Comparison of ENCODE assay signal across 1 cellular context in the genomic region with DNA sequence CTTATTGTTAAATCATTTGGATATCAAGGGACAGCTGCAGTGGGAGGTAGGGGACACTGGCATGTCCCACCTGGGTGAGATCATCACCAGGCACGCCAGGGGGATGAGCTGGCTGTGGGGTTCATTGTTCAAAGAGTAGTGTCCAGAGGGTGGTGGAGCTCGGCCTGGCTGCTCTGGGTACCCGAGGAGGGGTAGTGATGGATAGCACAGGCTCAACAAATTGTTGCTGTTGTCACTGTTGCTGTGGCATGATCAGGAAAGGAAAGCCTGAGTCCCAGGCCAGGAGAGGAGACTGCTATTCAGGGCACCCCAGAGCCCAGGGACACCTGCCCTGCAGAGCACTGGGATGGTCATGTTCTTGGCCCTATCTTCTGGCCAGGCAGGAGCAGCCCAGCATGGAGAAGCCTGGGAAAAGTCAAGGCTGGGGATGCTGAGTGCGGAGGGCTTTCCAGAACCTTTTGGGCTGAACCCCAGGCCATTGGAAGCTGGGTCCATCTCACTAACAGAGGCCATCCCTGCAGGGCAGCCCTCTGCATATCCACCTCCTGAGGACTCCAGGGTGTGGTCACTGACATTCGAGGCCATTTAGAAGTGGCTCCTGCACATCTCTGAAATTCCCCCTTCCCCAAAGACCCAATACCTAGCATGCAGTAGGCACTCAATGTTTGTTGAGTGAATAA.
TF ChIP-seq lines count a peak whose summit lies in the region.

No MANE protein-coding gene starts in this region.

TF ChIP-seq in H1, 55 proteins besides CTCF, POLR2A, EP300 and RAD21:
- no peak for TF ChIP-seq PHF8 (conservative IDR thresholded peaks at IDR 0.05; ENCODE audit: low read depth, low read length)
- no peak for TF ChIP-seq HDAC2 (IDR thresholded peaks at IDR 0.05; ENCODE audit: borderline replicate concordance in 1 of 2, low read depth in 2 of 2, low read length in 2 of 2)
- TF ChIP-seq SP4 (IDR thresholded peaks at IDR 0.05; ENCODE audit: low read length): no peak
- no peak for TF ChIP-seq FOSL1 (IDR thresholded peaks at IDR 0.05; ENCODE audit: insufficient read depth, low read depth, low read length)
- no peak for TF ChIP-seq NANOG (IDR thresholded peaks at IDR 0.05; ENCODE audit: insufficient read depth, low read depth, low read length, poor library complexity, severe bottlenecking)
- TF ChIP-seq NRF1 (IDR thresholded peaks at IDR 0.05; ENCODE audit: low read depth, low read length): no peak
- TF ChIP-seq, protein P1, sequence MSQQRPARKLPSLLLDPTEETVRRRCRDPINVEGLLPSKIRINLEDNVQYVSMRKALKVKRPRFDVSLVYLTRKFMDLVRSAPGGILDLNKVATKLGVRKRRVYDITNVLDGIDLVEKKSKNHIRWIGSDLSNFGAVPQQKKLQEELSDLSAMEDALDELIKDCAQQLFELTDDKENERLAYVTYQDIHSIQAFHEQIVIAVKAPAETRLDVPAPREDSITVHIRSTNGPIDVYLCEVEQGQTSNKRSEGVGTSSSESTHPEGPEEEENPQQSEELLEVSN (IDR thresholded peaks at IDR 0.05): no peak
- TF ChIP-seq RBBP5 (IDR thresholded peaks at IDR 0.05; ENCODE audit: borderline replicate concordance, low read depth, low read length): no peak
- TF ChIP-seq SP1 (IDR thresholded peaks at IDR 0.05; ENCODE audit: low read depth, low read length): no peak
- no peak for TF ChIP-seq RNF2 (IDR thresholded peaks at IDR 0.05; ENCODE audit: borderline replicate concordance, low read depth, low read length, missing control alignments, poor library complexity, severe bottlenecking)
- TF ChIP-seq TAF1 (IDR thresholded peaks at IDR 0.05; ENCODE audit: low read depth, low read length): no peak
- no peak for TF ChIP-seq POU5F1 (IDR thresholded peaks at IDR 0.05; ENCODE audit: low read depth, low read length)
- TF ChIP-seq, protein P2, sequence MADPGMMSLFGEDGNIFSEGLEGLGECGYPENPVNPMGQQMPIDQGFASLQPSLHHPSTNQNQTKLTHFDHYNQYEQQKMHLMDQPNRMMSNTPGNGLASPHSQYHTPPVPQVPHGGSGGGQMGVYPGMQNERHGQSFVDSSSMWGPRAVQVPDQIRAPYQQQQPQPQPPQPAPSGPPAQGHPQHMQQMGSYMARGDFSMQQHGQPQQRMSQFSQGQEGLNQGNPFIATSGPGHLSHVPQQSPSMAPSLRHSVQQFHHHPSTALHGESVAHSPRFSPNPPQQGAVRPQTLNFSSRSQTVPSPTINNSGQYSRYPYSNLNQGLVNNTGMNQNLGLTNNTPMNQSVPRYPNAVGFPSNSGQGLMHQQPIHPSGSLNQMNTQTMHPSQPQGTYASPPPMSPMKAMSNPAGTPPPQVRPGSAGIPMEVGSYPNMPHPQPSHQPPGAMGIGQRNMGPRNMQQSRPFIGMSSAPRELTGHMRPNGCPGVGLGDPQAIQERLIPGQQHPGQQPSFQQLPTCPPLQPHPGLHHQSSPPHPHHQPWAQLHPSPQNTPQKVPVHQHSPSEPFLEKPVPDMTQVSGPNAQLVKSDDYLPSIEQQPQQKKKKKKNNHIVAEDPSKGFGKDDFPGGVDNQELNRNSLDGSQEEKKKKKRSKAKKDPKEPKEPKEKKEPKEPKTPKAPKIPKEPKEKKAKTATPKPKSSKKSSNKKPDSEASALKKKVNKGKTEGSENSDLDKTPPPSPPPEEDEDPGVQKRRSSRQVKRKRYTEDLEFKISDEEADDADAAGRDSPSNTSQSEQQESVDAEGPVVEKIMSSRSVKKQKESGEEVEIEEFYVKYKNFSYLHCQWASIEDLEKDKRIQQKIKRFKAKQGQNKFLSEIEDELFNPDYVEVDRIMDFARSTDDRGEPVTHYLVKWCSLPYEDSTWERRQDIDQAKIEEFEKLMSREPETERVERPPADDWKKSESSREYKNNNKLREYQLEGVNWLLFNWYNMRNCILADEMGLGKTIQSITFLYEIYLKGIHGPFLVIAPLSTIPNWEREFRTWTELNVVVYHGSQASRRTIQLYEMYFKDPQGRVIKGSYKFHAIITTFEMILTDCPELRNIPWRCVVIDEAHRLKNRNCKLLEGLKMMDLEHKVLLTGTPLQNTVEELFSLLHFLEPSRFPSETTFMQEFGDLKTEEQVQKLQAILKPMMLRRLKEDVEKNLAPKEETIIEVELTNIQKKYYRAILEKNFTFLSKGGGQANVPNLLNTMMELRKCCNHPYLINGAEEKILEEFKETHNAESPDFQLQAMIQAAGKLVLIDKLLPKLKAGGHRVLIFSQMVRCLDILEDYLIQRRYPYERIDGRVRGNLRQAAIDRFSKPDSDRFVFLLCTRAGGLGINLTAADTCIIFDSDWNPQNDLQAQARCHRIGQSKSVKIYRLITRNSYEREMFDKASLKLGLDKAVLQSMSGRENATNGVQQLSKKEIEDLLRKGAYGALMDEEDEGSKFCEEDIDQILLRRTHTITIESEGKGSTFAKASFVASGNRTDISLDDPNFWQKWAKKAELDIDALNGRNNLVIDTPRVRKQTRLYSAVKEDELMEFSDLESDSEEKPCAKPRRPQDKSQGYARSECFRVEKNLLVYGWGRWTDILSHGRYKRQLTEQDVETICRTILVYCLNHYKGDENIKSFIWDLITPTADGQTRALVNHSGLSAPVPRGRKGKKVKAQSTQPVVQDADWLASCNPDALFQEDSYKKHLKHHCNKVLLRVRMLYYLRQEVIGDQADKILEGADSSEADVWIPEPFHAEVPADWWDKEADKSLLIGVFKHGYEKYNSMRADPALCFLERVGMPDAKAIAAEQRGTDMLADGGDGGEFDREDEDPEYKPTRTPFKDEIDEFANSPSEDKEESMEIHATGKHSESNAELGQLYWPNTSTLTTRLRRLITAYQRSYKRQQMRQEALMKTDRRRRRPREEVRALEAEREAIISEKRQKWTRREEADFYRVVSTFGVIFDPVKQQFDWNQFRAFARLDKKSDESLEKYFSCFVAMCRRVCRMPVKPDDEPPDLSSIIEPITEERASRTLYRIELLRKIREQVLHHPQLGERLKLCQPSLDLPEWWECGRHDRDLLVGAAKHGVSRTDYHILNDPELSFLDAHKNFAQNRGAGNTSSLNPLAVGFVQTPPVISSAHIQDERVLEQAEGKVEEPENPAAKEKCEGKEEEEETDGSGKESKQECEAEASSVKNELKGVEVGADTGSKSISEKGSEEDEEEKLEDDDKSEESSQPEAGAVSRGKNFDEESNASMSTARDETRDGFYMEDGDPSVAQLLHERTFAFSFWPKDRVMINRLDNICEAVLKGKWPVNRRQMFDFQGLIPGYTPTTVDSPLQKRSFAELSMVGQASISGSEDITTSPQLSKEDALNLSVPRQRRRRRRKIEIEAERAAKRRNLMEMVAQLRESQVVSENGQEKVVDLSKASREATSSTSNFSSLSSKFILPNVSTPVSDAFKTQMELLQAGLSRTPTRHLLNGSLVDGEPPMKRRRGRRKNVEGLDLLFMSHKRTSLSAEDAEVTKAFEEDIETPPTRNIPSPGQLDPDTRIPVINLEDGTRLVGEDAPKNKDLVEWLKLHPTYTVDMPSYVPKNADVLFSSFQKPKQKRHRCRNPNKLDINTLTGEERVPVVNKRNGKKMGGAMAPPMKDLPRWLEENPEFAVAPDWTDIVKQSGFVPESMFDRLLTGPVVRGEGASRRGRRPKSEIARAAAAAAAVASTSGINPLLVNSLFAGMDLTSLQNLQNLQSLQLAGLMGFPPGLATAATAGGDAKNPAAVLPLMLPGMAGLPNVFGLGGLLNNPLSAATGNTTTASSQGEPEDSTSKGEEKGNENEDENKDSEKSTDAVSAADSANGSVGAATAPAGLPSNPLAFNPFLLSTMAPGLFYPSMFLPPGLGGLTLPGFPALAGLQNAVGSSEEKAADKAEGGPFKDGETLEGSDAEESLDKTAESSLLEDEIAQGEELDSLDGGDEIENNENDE (IDR thresholded peaks at IDR 0.05; ENCODE audit: insufficient replicate concordance, low read length): no peak
TF ChIP-seq in H1: peak in this region for 0.
